8 cellular contexts compared by ENCODE assay signal in genomic region chr3:119098620-119099222, GRCh38. TPM values are rescaled to one million over a fixed set of nuclear protein-coding genes. Genes with fewer than 3 reads are reported as not detected.
DNase-seq lines count a peak whose midpoint lies in the region; ATAC-seq and TF ChIP-seq lines count a peak whose summit lies in the region.

No MANE protein-coding gene starts in this region.

- no peaks in the 10 kb centered on the region for H3K36me3 ChIP-seq in breast epithelium
- H3K36me3 ChIP-seq in right lobe of liver, result no peaks in the 10 kb centered on the region

- no peak overlapping the region for H3K27ac ChIP-seq in breast epithelium
- H3K27ac ChIP-seq in right lobe of liver, result no peak overlapping the region

- H3K27me3 ChIP-seq in breast epithelium (no peaks in the 10 kb centered on the region), right lobe of liver (no peaks in the 10 kb centered on the region)

- DNase-seq in AG20443 (ENCODE audit: low spot score), result peak; percentile 55
- DNase-seq in NCI-H2029 (lab: John Stamatoyannopoulos, UW), result peak; percentile 18
- no peak for DNase-seq in breast epithelium (ENCODE audit: low spot score in 2 of 2)
- DNase-seq in right lobe of liver, result no peak
- DNase-seq in MV-4-11 (lab: John Stamatoyannopoulos, UW), result no peak

- no peaks in the 10 kb centered on the region for H3K9me3 ChIP-seq in breast epithelium
- no peaks in the 10 kb centered on the region for H3K9me3 ChIP-seq in right lobe of liver

- TF ChIP-seq CTCF in GM12872 (IDR thresholded peaks at IDR 0.05; ENCODE audit: insufficient read depth, low read depth, low read length), result peak; percentile 58
- TF ChIP-seq CTCF in breast epithelium (IDR thresholded peaks at IDR 0.05), result peak in 2 of 3 donors; percentile 36 to 52
- peak; percentile 65 to 74 (median 70) for TF ChIP-seq CTCF in right lobe of liver (IDR thresholded peaks at IDR 0.05)

- intact Hi-C loops in breast epithelium (cut with DNase I; ENCODE audit: low total_unique reads) (loop anchor here (10.0 kb wide), 1 partner anchor 214 kb away; no protein-coding TSS in a partner anchor), right lobe of liver (cut with DNase I) (loop anchor here (5.0 kb wide), 1 partner anchor 216 kb away; no protein-coding TSS in a partner anchor)

- ATAC-seq in right lobe of liver, result peak; percentile 54 to 62 (median 56)
- ATAC-seq in GM21526 (IDR thresholded peaks at IDR 0.05; ENCODE audit: low FRiP score, unreplicated experiment), result no peak
- no peak for ATAC-seq in HG03175 (IDR thresholded peaks at IDR 0.05; ENCODE audit: unreplicated experiment)

- no peak for TF ChIP-seq POLR2A in breast epithelium (IDR thresholded peaks at IDR 0.05)
- TF ChIP-seq POLR2A in right lobe of liver (IDR thresholded peaks at IDR 0.05), result no peak

- WGBS in right lobe of liver (ENCODE audit: insufficient coverage, low coverage, low lambda C conversion rate, missing lambda C conversion rate), result 26% methylated on average over 3 of the region's 3 CpGs

- H3K4me1 ChIP-seq in breast epithelium (no peaks in the 10 kb centered on the region), right lobe of liver (no peaks in the 10 kb centered on the region)

- H3K4me3 ChIP-seq in breast epithelium, result no peak overlapping the region
- no peak overlapping the region for H3K4me3 ChIP-seq in right lobe of liver

RNA-seq across cellular contexts. Expression of gene TEX55, which starts 47.2 kb away (rescaled TPM):
- total RNA-seq in breast epithelium (not detected), right lobe of liver (not detected)

Comparison
In these comparisons a context has a peak if more than half of its experiments do, and no peak if none do; other contexts are left out.
1. DNase-seq: peak in AG20443 (single experiment) and NCI-H2029 (single experiment); none in breast epithelium (0 of 2), right lobe of liver (0 of 3) and MV-4-11 (single experiment).
2. ATAC-seq: peak in right lobe of liver (4 of 4); none in GM21526 (single experiment) and HG03175 (single experiment).
3. Peak in every context shown above with its lines, with median percentiles within 50 percentile points of each other: CTCF ChIP-seq.